8 cellular contexts compared by ENCODE assay signal in genomic region chr17:42116705-42117396, GRCh38. TPM values are rescaled to one million over a fixed set of nuclear protein-coding genes. Genes with fewer than 3 reads are reported as not detected.
A peak's percentile ranks its signal among the peaks of the same experiment; 100 is the strongest.
DNase-seq lines count a peak whose midpoint lies in the region; ATAC-seq, FAIRE-seq and TF ChIP-seq lines count a peak whose summit lies in the region.

No MANE protein-coding gene starts in this region.

- peak overlapping the region in 2 of 7 donors; percentile 38 to 54 for H3K4me3 Mint-ChIP-seq in CD8-positive, alpha-beta memory T cell

- ATAC-seq in GM18505 (IDR thresholded peaks at IDR 0.05; ENCODE audit: unreplicated experiment) = no peak

- H3K18ac ChIP-seq in H1 (ENCODE audit: extremely low read depth, low read length) = no peak overlapping the region

- CTCF ChIA-PET in CD8-positive, alpha-beta memory T cell (lab: Charles Lee) = interaction anchor here (0.7 to 11.7 kb wide), 12 partner anchors 10 to 153 kb away, joined by 3 to 109 read pairs (median 4); partner anchors contain the start of genes DNAJC7 and NKIRAS2
- CTCF ChIA-PET in H1 (lab: Charles Lee; ENCODE audit: partially characterized antibody) = interaction anchor here (0.6 to 39.4 kb wide), 16 partner anchors 14 to 185 kb away, joined by 3 to 1084 read pairs (median 9); partner anchors contain the start of genes DNAJC7, KCNH4, NKIRAS2 and ZNF385C

- H3K9me3 ChIP-seq in CD8-positive, alpha-beta memory T cell (ENCODE audit: low read length) = no peaks in the 10 kb centered on the region
- H3K9me3 ChIP-seq in H1 (ENCODE audit: insufficient read depth in 2 of 2, low read depth in 1 of 2, low read length in 1 of 2) = no peaks in the 10 kb centered on the region

- no peak overlapping the region for H2BK12ac ChIP-seq in H1 (ENCODE audit: low read depth, low read length)

- H3K79me1 ChIP-seq in H1 (ENCODE audit: low read depth, low read length) = no peaks in the 10 kb centered on the region; the same call in 1 of the 2 replicates

- H2BK120ac ChIP-seq in H1 (replicated peaks; ENCODE audit: low read depth, low read length) = no peak overlapping the region

- H3K4me3 ChIP-seq in CD8-positive, alpha-beta memory T cell (ENCODE audit: low read length) = no peak overlapping the region
- H3K4me3 ChIP-seq in H1 (ENCODE audit: extremely low read depth in 1 of 4, insufficient read depth in 2 of 4, low read depth in 3 of 4, low read length in 4 of 4) = no peak overlapping the region

- H3K56ac ChIP-seq in H1 (replicated peaks; ENCODE audit: insufficient read length, low read depth, low read length) = no peak overlapping the region

- H3K14ac ChIP-seq in H1 (ENCODE audit: insufficient read length) = no peak overlapping the region

- 60% methylated on average over 15 of the region's 18 CpGs; no CpG with 5 or more reads in 1 of the 2 experiments for WGBS in H1 (ENCODE audit: extremely low coverage in 1 of 2, insufficient coverage in 1 of 2, insufficient read length in 1 of 2, insufficient replicate concordance in 2 of 2, low coverage in 1 of 2, low lambda C conversion rate in 2 of 2, missing lambda C conversion rate in 1 of 2), 2 experiments

- H2BK20ac ChIP-seq in H1 (ENCODE audit: low read length) = no peak overlapping the region

- no peak overlapping the region for H4K91ac ChIP-seq in H1 (replicated peaks; ENCODE audit: insufficient read length, low read length)

- H3K23me2 ChIP-seq in H1 (ENCODE audit: low read depth, low read length) = peaks cover 3% of the 10 kb centered on the region

- no peak overlapping the region for H3K4ac ChIP-seq in H1 (replicated peaks; ENCODE audit: insufficient read length, low read depth, low read length)

- H3K9me3 Mint-ChIP-seq in CD8-positive, alpha-beta memory T cell = no peaks in the 10 kb centered on the region

- H4K20me1 ChIP-seq in H1 (replicated peaks in 1 of 2; ENCODE audit: control insufficient read depth in 1 of 2, insufficient read depth in 2 of 2, low read length in 2 of 2) = peaks cover 0 to 5% of the 10 kb centered on the region in 2 experiments

- TF ChIP-seq EP300 in H1 (IDR thresholded peaks at IDR 0.05; ENCODE audit: borderline replicate concordance in 1 of 2, low read depth in 2 of 2, low read length in 2 of 2) = no peak

- TF ChIP-seq RAD21 in H1 (IDR thresholded peaks at IDR 0.05 in 1 of 2, conservative IDR thresholded peaks at IDR 0.05 in 1 of 2; ENCODE audit: low read depth in 2 of 2, low read length in 2 of 2) = peak; percentile 87 to 92

- no peak overlapping the region for H4K5ac ChIP-seq in H1 (ENCODE audit: insufficient read length, low read depth, low read length)

- no peaks in the 10 kb centered on the region for H3K27me3 ChIP-seq in CD8-positive, alpha-beta memory T cell (ENCODE audit: insufficient read depth, low read length, poor library complexity, severe bottlenecking)
- H3K27me3 ChIP-seq in H1 (replicated peaks in 1 of 4; ENCODE audit: control insufficient read depth in 3 of 4, extremely low read depth in 1 of 4, insufficient read depth in 3 of 4, low read length in 3 of 4) = no peaks in the 10 kb centered on the region

- TF ChIP-seq CTCF in H1 (IDR thresholded peaks at IDR 0.05; ENCODE audit: control extremely low read depth in 1 of 3, insufficient read depth in 1 of 3, low read depth in 1 of 3, low read length in 3 of 3) = peak; percentile 85 to 94 (median 88)

- H3K27me3 Mint-ChIP-seq in CD8-positive, alpha-beta memory T cell = no peaks in the 10 kb centered on the region

- POLR2A ChIA-PET in CD8-positive, alpha-beta memory T cell (lab: Charles Lee) = no interaction called here
- POLR2A ChIA-PET in H1 (lab: Charles Lee; ENCODE audit: partially characterized antibody) = interaction anchor here (0.9 kb wide), 1 partner anchor 172 kb away, joined by 3 read pairs; no protein-coding TSS in a partner anchor

- H2AFZ ChIP-seq in H1 (ENCODE audit: low read length) = no peak overlapping the region

- H2BK15ac ChIP-seq in H1 (ENCODE audit: low read length) = no peak overlapping the region

- peak; percentile 62 for FAIRE-seq in H1 (lab: Jason Lieb, UNC)

- no peak overlapping the region; the same call in 1 of the 2 replicates for H4K8ac ChIP-seq in H1 (ENCODE audit: extremely low read depth, insufficient read depth, low read length)

- H3K79me2 ChIP-seq in H1 (ENCODE audit: control insufficient read depth in 1 of 2, insufficient read depth in 2 of 2, low read length in 2 of 2) = no peaks in the 10 kb centered on the region

- H3K36me3 ChIP-seq in CD8-positive, alpha-beta memory T cell (ENCODE audit: insufficient read depth, low read length) = no peaks in the 10 kb centered on the region
- peaks cover 3 to 20% (median 5%) of the 10 kb centered on the region in 4 experiments; a peak in 6 of 8 replicates for H3K36me3 ChIP-seq in H1 (ENCODE audit: control insufficient read depth in 2 of 4, insufficient read depth in 4 of 4, low read length in 3 of 4)

- H3K23ac ChIP-seq in H1 (ENCODE audit: insufficient read length) = no peak overlapping the region

- no peak overlapping the region for H3K4me2 ChIP-seq in H1 (ENCODE audit: insufficient read depth in 1 of 2, low read depth in 2 of 2, low read length in 2 of 2)

- no peak overlapping the region for H3K27ac ChIP-seq in CD8-positive, alpha-beta memory T cell (ENCODE audit: low read depth, low read length)
- H3K27ac ChIP-seq in H1 (ENCODE audit: low read depth, low read length) = no peak overlapping the region

- H3K4me1 ChIP-seq in CD8-positive, alpha-beta memory T cell (ENCODE audit: insufficient read depth, low read length) = peaks cover 25% of the 10 kb centered on the region
- H3K4me1 ChIP-seq in H1 (replicated peaks in 1 of 4; ENCODE audit: control insufficient read depth in 3 of 4, insufficient read depth in 4 of 4, low read length in 3 of 4) = peaks cover 0 to 13% (median 6%) of the 10 kb centered on the region in 4 experiments; a peak in 6 of 7 replicates

- peaks cover 0 to 22% (median 2%) of the 10 kb centered on the region in 3 donors for H3K36me3 Mint-ChIP-seq in CD8-positive, alpha-beta memory T cell

- no peak overlapping the region; the same call in 1 of the 2 replicates for H2BK5ac ChIP-seq in H1 (ENCODE audit: low read depth, low read length)

- H3K4me1 Mint-ChIP-seq in CD8-positive, alpha-beta memory T cell = peaks cover 31 to 42% (median 40%) of the 10 kb centered on the region in 3 donors

- no peak overlapping the region for H2AK5ac ChIP-seq in H1 (ENCODE audit: low read depth, low read length)

- H3K27ac Mint-ChIP-seq in CD8-positive, alpha-beta memory T cell = peak overlapping the region in 6 of 8 donors; percentile 3 to 41 (median 18)

- no peak overlapping the region for H3K9ac ChIP-seq in H1 (replicated peaks in 1 of 4; ENCODE audit: extremely low read depth in 1 of 4, low read depth in 3 of 4, low read length in 3 of 4)

- TF ChIP-seq POLR2A in H1 (IDR thresholded peaks at IDR 0.05; ENCODE audit: control extremely low read depth in 1 of 2, low read depth in 2 of 2, low read length in 2 of 2) (no peak), GM18505 (IDR thresholded peaks at IDR 0.05; ENCODE audit: borderline replicate concordance, extremely low read depth, insufficient read depth, insufficient read length) (no peak)

- peak; percentile 71 to 87 (median 75) for DNase-seq in CD8-positive, alpha-beta memory T cell
- peak; percentile 84 for DNase-seq in HuH-7.5 (ENCODE audit: low spot score)
- peak; percentile 73 for DNase-seq in NOMO-1 treated with DMSO at 0.1 percent for 48 hours (lab: John Stamatoyannopoulos, UW; ENCODE audit: unreplicated experiment)
- peak; percentile 90 for DNase-seq in activated CD8-positive, alpha-beta memory T cell treated with anti-CD3 and anti-CD28 coated beads for 24 hours
- peak; percentile 56 to 86 for DNase-seq in H1 (ENCODE audit: low read depth in 1 of 2, low spot score in 2 of 2)
- DNase-seq in midbrain (lab: John Stamatoyannopoulos, UW) = peak; percentile 78
- peak; percentile 37 to 70 for DNase-seq in stimulated activated CD8-positive, alpha-beta memory T cell treated with anti-CD3 and anti-CD28 coated beads, Interleukin-4, amount 100 ng/mL, for 1 hour (ENCODE audit: low read depth in 2 of 2, low spot score in 1 of 2)

RNA-seq across cellular contexts. Expression of gene KAT2A, which starts 4.3 kb away (rescaled TPM):
- total RNA-seq in CD8-positive, alpha-beta memory T cell = 10 to 100 TPM; 52.5 to 53.3 TPM
- polyA plus RNA-seq in CD8-positive, alpha-beta memory T cell = 8.5 TPM
- 32.5 and 34.2 TPM in 2 replicates for total RNA-seq in H1 (2021; fragmentation: NEBNext Ultra II Directional; extraction: Animal tissue kit (Norgen Biotek cat#: 25700))
- 40.1 and 52.5 TPM in 2 replicates for polyA plus RNA-seq in H1 (2011; rRNA removed)
- 48.0 TPM for polyA plus RNA-seq in H1 (2011; cell fraction: cytosol; rRNA removed)
- polyA plus RNA-seq in H1 (2011; cell fraction: nucleus; rRNA removed) = 342 TPM
- polyA plus RNA-seq in H1 (2012, experiment 1 of 2) = 29.3 to 46.0 TPM (median 39.5 TPM) in 4 replicates
- 24.5 TPM for polyA plus RNA-seq in H1 (2012, experiment 2 of 2)
- polyA plus RNA-seq in H1 (2013, experiment 1 of 2) = 38.2 TPM
- 33.7 TPM for polyA plus RNA-seq in H1 (2013, experiment 2 of 2)
- polyA minus RNA-seq in H1 (2011; rRNA and poly(A)+ RNA removed) = 17.6 and 21.1 TPM in 2 replicates
- 11.9 TPM for polyA minus RNA-seq in H1 (2011; cell fraction: cytosol; rRNA and poly(A)+ RNA removed)
- polyA minus RNA-seq in H1 (2011; cell fraction: nucleus; rRNA and poly(A)+ RNA removed) = 29.5 TPM

RNA-seq across cellular contexts. Expression of gene DHX58, which starts 4.3 kb away (rescaled TPM):
- total RNA-seq in CD8-positive, alpha-beta memory T cell = 1 to 10 TPM; 8.1 to 9.7 TPM
- polyA plus RNA-seq in CD8-positive, alpha-beta memory T cell = 10.7 TPM
- total RNA-seq in H1 (2021; fragmentation: NEBNext Ultra II Directional; extraction: Animal tissue kit (Norgen Biotek cat#: 25700)) = 4.4 and 5.6 TPM in 2 replicates
- polyA plus RNA-seq in H1 (2011; rRNA removed) = 9.9 and 10.3 TPM in 2 replicates
- 9.7 TPM for polyA plus RNA-seq in H1 (2011; cell fraction: cytosol; rRNA removed)
- polyA plus RNA-seq in H1 (2011; cell fraction: nucleus; rRNA removed) = 7.9 TPM
- 4.3 to 9.4 TPM (median 6.9 TPM) in 4 replicates for polyA plus RNA-seq in H1 (2012, experiment 1 of 2)
- 5.4 TPM for polyA plus RNA-seq in H1 (2012, experiment 2 of 2)
- polyA plus RNA-seq in H1 (2013, experiment 1 of 2) = 6.4 TPM
- 5.9 TPM for polyA plus RNA-seq in H1 (2013, experiment 2 of 2)
- 1.0 and 2.4 TPM in 2 replicates for polyA minus RNA-seq in H1 (2011; rRNA and poly(A)+ RNA removed)
- polyA minus RNA-seq in H1 (2011; cell fraction: cytosol; rRNA and poly(A)+ RNA removed) = 1.5 TPM
- polyA minus RNA-seq in H1 (2011; cell fraction: nucleus; rRNA and poly(A)+ RNA removed) = 3.6 TPM

RNA-seq across cellular contexts. Expression of gene HSPB9, which starts 5.8 kb away (rescaled TPM):
- total RNA-seq in CD8-positive, alpha-beta memory T cell = under 1 TPM; 0.11 to 0.15 TPM
- not detected for polyA plus RNA-seq in CD8-positive, alpha-beta memory T cell
- 0.30 and 0.33 TPM in 2 replicates for total RNA-seq in H1 (2021; fragmentation: NEBNext Ultra II Directional; extraction: Animal tissue kit (Norgen Biotek cat#: 25700))
- 0.25 and 0.27 TPM in 2 replicates for polyA plus RNA-seq in H1 (2011; rRNA removed)
- 0.39 TPM for polyA plus RNA-seq in H1 (2011; cell fraction: cytosol; rRNA removed)
- 1.1 TPM for polyA plus RNA-seq in H1 (2011; cell fraction: nucleus; rRNA removed)
- polyA plus RNA-seq in H1 (2012, experiment 1 of 2) = 0.27 to 0.55 TPM (median 0.32 TPM) in 4 replicates
- 0.29 TPM for polyA plus RNA-seq in H1 (2012, experiment 2 of 2)
- polyA plus RNA-seq in H1 (2013, experiment 1 of 2) = 0.24 TPM
- 0.20 TPM for polyA plus RNA-seq in H1 (2013, experiment 2 of 2)
- polyA minus RNA-seq in H1 (2011; rRNA and poly(A)+ RNA removed) = 0.15 and 0.16 TPM in 2 replicates
- not detected for polyA minus RNA-seq in H1 (2011; cell fraction: cytosol; rRNA and poly(A)+ RNA removed)
- 0.70 TPM for polyA minus RNA-seq in H1 (2011; cell fraction: nucleus; rRNA and poly(A)+ RNA removed)

RNA-seq across cellular contexts. Expression of gene ZNF385C, which starts 18.6 kb away (rescaled TPM):
- total RNA-seq in CD8-positive, alpha-beta memory T cell = not detected
- polyA plus RNA-seq in CD8-positive, alpha-beta memory T cell = not detected
- total RNA-seq in H1 (2021; fragmentation: NEBNext Ultra II Directional; extraction: Animal tissue kit (Norgen Biotek cat#: 25700)) = 2.5 and 3.9 TPM in 2 replicates
- 6.1 and 7.3 TPM in 2 replicates for polyA plus RNA-seq in H1 (2011; rRNA removed)
- polyA plus RNA-seq in H1 (2011; cell fraction: cytosol; rRNA removed) = 6.3 TPM
- 8.4 TPM for polyA plus RNA-seq in H1 (2011; cell fraction: nucleus; rRNA removed)
- polyA plus RNA-seq in H1 (2012, experiment 1 of 2) = 2.7 to 4.6 TPM (median 3.2 TPM) in 4 replicates
- 3.9 TPM for polyA plus RNA-seq in H1 (2012, experiment 2 of 2)
- 2.5 TPM for polyA plus RNA-seq in H1 (2013, experiment 1 of 2)
- 2.6 TPM for polyA plus RNA-seq in H1 (2013, experiment 2 of 2)
- 2.2 and 2.4 TPM in 2 replicates for polyA minus RNA-seq in H1 (2011; rRNA and poly(A)+ RNA removed)
- polyA minus RNA-seq in H1 (2011; cell fraction: cytosol; rRNA and poly(A)+ RNA removed) = 1.0 TPM
- 2.3 TPM for polyA minus RNA-seq in H1 (2011; cell fraction: nucleus; rRNA and poly(A)+ RNA removed)

RNA-seq across cellular contexts. Expression of gene RAB5C, which starts 37.9 kb away (rescaled TPM):
- 10 to 100 TPM; 61.3 to 64.3 TPM for total RNA-seq in CD8-positive, alpha-beta memory T cell
- 86.0 TPM for polyA plus RNA-seq in CD8-positive, alpha-beta memory T cell
- 67.1 and 67.7 TPM in 2 replicates for total RNA-seq in H1 (2021; fragmentation: NEBNext Ultra II Directional; extraction: Animal tissue kit (Norgen Biotek cat#: 25700))
- polyA plus RNA-seq in H1 (2011; rRNA removed) = 123 and 150 TPM in 2 replicates
- polyA plus RNA-seq in H1 (2011; cell fraction: cytosol; rRNA removed) = 110 TPM
- polyA plus RNA-seq in H1 (2011; cell fraction: nucleus; rRNA removed) = 81.4 TPM
- polyA plus RNA-seq in H1 (2012, experiment 1 of 2) = 70.1 to 88.8 TPM (median 82.2 TPM) in 4 replicates
- 94.1 TPM for polyA plus RNA-seq in H1 (2012, experiment 2 of 2)
- 76.8 TPM for polyA plus RNA-seq in H1 (2013, experiment 1 of 2)
- polyA plus RNA-seq in H1 (2013, experiment 2 of 2) = 72.7 TPM
- polyA minus RNA-seq in H1 (2011; rRNA and poly(A)+ RNA removed) = 52.5 and 59.7 TPM in 2 replicates
- 38.7 TPM for polyA minus RNA-seq in H1 (2011; cell fraction: cytosol; rRNA and poly(A)+ RNA removed)
- polyA minus RNA-seq in H1 (2011; cell fraction: nucleus; rRNA and poly(A)+ RNA removed) = 22.6 TPM
